Comparison of ENCODE assay signal across 8 cellular contexts in genomic region chr1:44632511-44633072, GRCh38. TPM values are rescaled to one million over a fixed set of nuclear protein-coding genes. Genes with fewer than 3 reads are reported as not detected.
A peak's percentile ranks its signal among the peaks of the same experiment; 100 is the strongest.
DNase-seq lines count a peak whose midpoint lies in the region; ATAC-seq and TF ChIP-seq lines count a peak whose summit lies in the region.

No MANE protein-coding gene starts in this region.

- no peaks in the 10 kb centered on the region for H3K27me3 ChIP-seq in OCI-LY3 (ENCODE audit: low read depth, low read length)

- no peak for ATAC-seq in mucosa of descending colon
- ATAC-seq in HG03442 (IDR thresholded peaks at IDR 0.05; ENCODE audit: unreplicated experiment): no peak
- no peak for ATAC-seq in GM19395 (IDR thresholded peaks at IDR 0.05; ENCODE audit: unreplicated experiment)

- H3K36me3 ChIP-seq in OCI-LY3 (replicated peaks; ENCODE audit: low read depth, low read length) (peaks cover 12% of the 10 kb centered on the region), mucosa of descending colon (ENCODE audit: low read depth) (no peaks in the 10 kb centered on the region)

- no peak overlapping the region for H2AFZ ChIP-seq in OCI-LY3 (ENCODE audit: low read depth, low read length)

- H3K4me3 ChIP-seq in OCI-LY3 (ENCODE audit: low read length) (peak overlapping the region; percentile 95), mucosa of descending colon (peak overlapping the region; percentile 58)

- intact Hi-C loops in mucosa of descending colon (cut with DNase I, micrococcal nuclease): no loop called here

- H3K9me3 ChIP-seq in OCI-LY3 (ENCODE audit: insufficient read depth, low read length) (no peaks in the 10 kb centered on the region), mucosa of descending colon (no peaks in the 10 kb centered on the region)

- H3K9ac ChIP-seq in OCI-LY3 (ENCODE audit: low read length): peak overlapping the region; percentile 75

- peak; percentile 23 for DNase-seq in NCI-H1105 treated with DMSO at 0.1 percent for 48 hours (lab: John Stamatoyannopoulos, UW)
- no peak for DNase-seq in NCI-H1105 (lab: John Stamatoyannopoulos, UW)
- no peak for DNase-seq in mucosa of descending colon
- no peak for DNase-seq in AG08395 (ENCODE audit: low spot score)

- peaks cover 18% of the 10 kb centered on the region for H3K79me2 ChIP-seq in OCI-LY3 (ENCODE audit: low read length)

- H3K27ac ChIP-seq in OCI-LY3 (ENCODE audit: low read length) (peak overlapping the region; percentile 76), cingulate gyrus (ENCODE audit: low read depth, low read length) (peak overlapping the region; percentile 60)

- peak overlapping the region; percentile 77 for H3K4me2 ChIP-seq in OCI-LY3 (ENCODE audit: low read length)

- no peaks in the 10 kb centered on the region for H4K20me1 ChIP-seq in OCI-LY3 (ENCODE audit: insufficient read depth, low read length)

- H3K4me1 ChIP-seq in OCI-LY3 (ENCODE audit: low read length) (peaks cover 12% of the 10 kb centered on the region), mucosa of descending colon (ENCODE audit: low read depth) (peaks cover 11% of the 10 kb centered on the region)

- TF ChIP-seq CTCF in OCI-LY3 (IDR thresholded peaks at IDR 0.05; ENCODE audit: low read depth, low read length): no peak
- TF ChIP-seq CTCF in mucosa of descending colon (IDR thresholded peaks at IDR 0.05): no peak

RNA-seq across cellular contexts. Expression of gene TMEM53, which starts 41.7 kb away (rescaled TPM):
- 10 to 100 TPM; 19.3 to 46.0 (median 36.6) TPM for total RNA-seq in mucosa of descending colon

RNA-seq across cellular contexts. Expression of gene ARMH1, which starts 41.9 kb away (rescaled TPM):
- 1 to 10 TPM; 1.7 to 4.1 (median 2.3) TPM for total RNA-seq in mucosa of descending colon
